8 cellular contexts compared by ENCODE assay signal in the genomic region with DNA sequence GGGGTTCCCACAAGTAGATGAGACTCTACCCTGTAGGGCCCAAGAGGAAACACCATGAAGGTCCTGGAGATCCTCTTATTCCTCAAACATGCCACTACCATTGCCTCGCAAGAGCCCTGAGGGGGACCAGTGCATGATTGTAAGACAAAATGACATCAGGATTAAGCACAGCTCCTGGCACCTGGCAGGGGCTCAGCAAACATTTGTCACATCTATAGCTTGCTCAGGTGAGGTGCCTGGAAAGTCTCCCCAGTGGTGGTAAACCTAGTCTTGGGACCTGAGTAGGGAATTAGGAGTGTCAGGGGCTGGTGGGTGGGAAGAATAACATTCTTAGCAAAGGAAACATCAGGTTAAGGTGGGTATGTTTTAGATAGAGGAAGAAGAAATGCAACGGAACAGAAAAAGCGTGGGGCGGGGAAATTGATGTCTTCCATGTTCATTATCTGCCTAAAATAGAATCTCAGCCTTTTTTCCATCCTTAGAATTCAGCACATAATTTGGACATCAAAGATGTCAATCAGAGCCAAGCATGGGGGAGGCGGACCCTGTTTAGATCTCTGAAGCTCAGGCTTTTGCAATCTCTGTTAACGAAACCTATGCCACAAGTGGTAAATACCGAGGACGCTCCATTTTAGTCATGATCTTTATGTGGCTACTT. TPM values are rescaled to one million over a fixed set of nuclear protein-coding genes. Genes with fewer than 3 reads are reported as not detected.
A peak's percentile ranks its signal among the peaks of the same experiment; 100 is the strongest.
DNase-seq lines count a peak whose midpoint lies in the region; ATAC-seq and TF ChIP-seq lines count a peak whose summit lies in the region.

No MANE protein-coding gene starts in this region.

- no peaks in the 10 kb centered on the region for H4K20me1 ChIP-seq in smooth muscle cell (ENCODE audit: low read depth)

- H3K4me3 ChIP-seq in WERI-Rb-1 (ENCODE audit: low read depth, low read length) (peak overlapping the region; percentile 98), right cardiac atrium (ENCODE audit: low read length) (peak overlapping the region; percentile 94), smooth muscle cell (peak overlapping the region; percentile 58)

- no peaks in the 10 kb centered on the region for H3K79me2 ChIP-seq in smooth muscle cell (ENCODE audit: low read depth)

- no peaks in the 10 kb centered on the region for H3K27me3 ChIP-seq in WERI-Rb-1 (ENCODE audit: insufficient read depth, low read depth, severe bottlenecking)
- no peaks in the 10 kb centered on the region for H3K27me3 ChIP-seq in right cardiac atrium (ENCODE audit: control insufficient read depth, insufficient read depth)
- peaks cover 21% of the 10 kb centered on the region for H3K27me3 ChIP-seq in smooth muscle cell (ENCODE audit: low read depth)

- H3K4me2 ChIP-seq in smooth muscle cell: peak overlapping the region; percentile 89

- peak overlapping the region; percentile 55 for H2AFZ ChIP-seq in smooth muscle cell (ENCODE audit: low read depth)

- intact Hi-C loops in right cardiac atrium (cut with DNase I): no loop called here

- H3K27ac ChIP-seq in WERI-Rb-1 (peak overlapping the region; percentile 65), right cardiac atrium (ENCODE audit: low read length) (no peak overlapping the region), smooth muscle cell (ENCODE audit: low read depth) (no peak overlapping the region)

- no peaks in the 10 kb centered on the region for H3F3A ChIP-seq in smooth muscle cell (ENCODE audit: low read depth)

- H3K9ac ChIP-seq in smooth muscle cell (ENCODE audit: low read depth): no peak overlapping the region

- ATAC-seq in right cardiac atrium: no peak

- H3K4me1 ChIP-seq in right cardiac atrium (ENCODE audit: control insufficient read depth, insufficient read depth, low read length): peaks cover 4% of the 10 kb centered on the region
- H3K4me1 ChIP-seq in smooth muscle cell (ENCODE audit: low read depth): peaks cover 13% of the 10 kb centered on the region

- TF ChIP-seq CTCF in WERI-Rb-1 (IDR thresholded peaks at IDR 0.05; ENCODE audit: low read depth, low read length) (no peak), smooth muscle cell (IDR thresholded peaks at IDR 0.05; ENCODE audit: borderline replicate concordance, insufficient read depth, poor library complexity, severe bottlenecking) (no peak)

- H3K9me3 ChIP-seq in WERI-Rb-1 (ENCODE audit: severe bottlenecking) (peaks cover 4% of the 10 kb centered on the region), right cardiac atrium (ENCODE audit: control insufficient read depth, low read length) (no peaks in the 10 kb centered on the region), smooth muscle cell (replicated peaks; ENCODE audit: low read depth) (no peaks in the 10 kb centered on the region)

- H3K36me3 ChIP-seq in WERI-Rb-1: peaks cover 28% of the 10 kb centered on the region
- H3K36me3 ChIP-seq in smooth muscle cell (ENCODE audit: low read depth): no peaks in the 10 kb centered on the region

- peak; percentile 15 for DNase-seq in activated naive CD4-positive, alpha-beta T cell treated with Interleukin-2 at 50 U/mL for 16 hours
- DNase-seq in activated naive CD4-positive, alpha-beta T cell treated with anti-CD3 and anti-CD28 coated beads, Interleukin-2, amount 50 U/mL, for 16 hours: no peak
- DNase-seq in WERI-Rb-1: no peak
- DNase-seq in right cardiac atrium: peak in 1 of 3 donors; percentile 3
- DNase-seq in smooth muscle cell (lab: John Stamatoyannopoulos, UW; ENCODE audit: unreplicated experiment): no peak
- DNase-seq in DMS114 treated with DMSO at 0.1 percent for 48 hours (lab: John Stamatoyannopoulos, UW; ENCODE audit: unreplicated experiment): no peak
- no peak for DNase-seq in NCI-H1436 (lab: John Stamatoyannopoulos, UW)
- DNase-seq in NCI-H2029 treated with DMSO at 0.1 percent for 48 hours (lab: John Stamatoyannopoulos, UW): no peak

- WGBS in right cardiac atrium: 14% methylated on average over 8 of the region's 8 CpGs
- WGBS in smooth muscle cell (ENCODE audit: low lambda C conversion rate): 46% methylated on average over 8 of the region's 8 CpGs

RNA-seq across cellular contexts. Expression of gene YPEL1, which starts 0.9 kb away (rescaled TPM):
- total RNA-seq in right cardiac atrium: 10 to 100 TPM in 1 of 4 donors, 1 to 10 TPM in 3; 4.7 to 12.5 (median 6.4) TPM
- 4.1 TPM for polyA plus RNA-seq in right cardiac atrium
- total RNA-seq in smooth muscle cell: 1.2 and 1.8 TPM in 2 replicates
- polyA plus RNA-seq in smooth muscle cell: 4.1 TPM in 2 replicates
